In genomic region chr11:58958500-58958899, GRCh38 we compare ENCODE assay signal across 8 cellular contexts. TPM values are rescaled to one million over a fixed set of nuclear protein-coding genes. Genes with fewer than 3 reads are reported as not detected.
DNase-seq lines count a peak whose midpoint lies in the region; ATAC-seq and TF ChIP-seq lines count a peak whose summit lies in the region.

No MANE protein-coding gene starts in this region.

- ATAC-seq in GM18502 (IDR thresholded peaks at IDR 0.05; ENCODE audit: poor library complexity, unreplicated experiment) = peak; percentile 56
- peak; percentile 31 for ATAC-seq in activated T-helper 17 cell treated with anti-CD3 and anti-CD28 coated beads, Interleukin-2, amount 50 U/mL, for 72 hours (replicated peaks)
- peak; percentile 37 to 41 for ATAC-seq in lower lobe of right lung
- no peak for ATAC-seq in HG03135 (IDR thresholded peaks at IDR 0.05; ENCODE audit: unreplicated experiment)

- H3K27ac Mint-ChIP-seq in activated T-helper 17 cell treated with anti-CD3 and anti-CD28 coated beads, Interleukin-2, amount 50 U/mL, for 72 hours = no peak overlapping the region

- H3K4me3 ChIP-seq in AG04450 (ENCODE audit: low read depth, low read length) = no peak overlapping the region
- H3K4me3 ChIP-seq in Jurkat, Clone E6-1 (ENCODE audit: low read length) = no peak overlapping the region
- no peak overlapping the region for H3K4me3 ChIP-seq in lower lobe of right lung

- DNase-seq in AG04450 (ENCODE audit: low read depth, low spot score) (no peak), lower lobe of right lung (no peak), NK-92 (lab: John Stamatoyannopoulos, UW; ENCODE audit: unreplicated experiment) (no peak), putamen (ENCODE audit: low spot score) (no peak)
- peak; percentile 45 for DNase-seq in Jurkat, Clone E6-1 (ENCODE audit: low read depth, low spot score)

- H3K27me3 ChIP-seq in AG04450 (ENCODE audit: control insufficient read depth, insufficient read depth, low read length) = no peaks in the 10 kb centered on the region
- H3K27me3 ChIP-seq in lower lobe of right lung (ENCODE audit: low read depth) = peaks cover 5% of the 10 kb centered on the region

- CTCF ChIA-PET in AG04450 (lab: Charles Lee) = interaction anchor here (1.4 kb wide), 1 partner anchor 11 kb away, joined by 4 read pairs; no protein-coding TSS in a partner anchor

- H3K4me1 ChIP-seq in lower lobe of right lung = no peaks in the 10 kb centered on the region

- no peak overlapping the region for H3K4me3 Mint-ChIP-seq in activated T-helper 17 cell treated with anti-CD3 and anti-CD28 coated beads, Interleukin-2, amount 50 U/mL, for 72 hours

- intact Hi-C loops in lower lobe of right lung (cut with DNase I) = no loop called here

- POLR2A ChIA-PET in AG04450 (lab: Yijun Ruan, JAX) = interaction anchor here (0.6 kb wide), 1 partner anchor 1137 kb away, joined by 3 read pairs; no protein-coding TSS in a partner anchor

- no peaks in the 10 kb centered on the region for H3K36me3 Mint-ChIP-seq in activated T-helper 17 cell treated with anti-CD3 and anti-CD28 coated beads, Interleukin-2, amount 50 U/mL, for 72 hours (ENCODE audit: low read depth)

- peaks cover 26% of the 10 kb centered on the region for H3K27me3 Mint-ChIP-seq in activated T-helper 17 cell treated with anti-CD3 and anti-CD28 coated beads, Interleukin-2, amount 50 U/mL, for 72 hours

- peaks cover 5% of the 10 kb centered on the region for H3K4me1 Mint-ChIP-seq in activated T-helper 17 cell treated with anti-CD3 and anti-CD28 coated beads, Interleukin-2, amount 50 U/mL, for 72 hours

- H3K27ac ChIP-seq in AG04450 (ENCODE audit: low read depth, low read length) (no peak overlapping the region), lower lobe of right lung (no peak overlapping the region)

- TF ChIP-seq CTCF in AG04450 (IDR thresholded peaks at IDR 0.05; ENCODE audit: low read depth, low read length) (peak; percentile 31), lower lobe of right lung (IDR thresholded peaks at IDR 0.05) (peak; percentile 44)

- no peaks in the 10 kb centered on the region for H3K36me3 ChIP-seq in lower lobe of right lung

- no peaks in the 10 kb centered on the region for H3K9me3 Mint-ChIP-seq in activated T-helper 17 cell treated with anti-CD3 and anti-CD28 coated beads, Interleukin-2, amount 50 U/mL, for 72 hours

- H3K9me3 ChIP-seq in AG04450 (ENCODE audit: control insufficient read depth, insufficient read depth, low read length) (no peaks in the 10 kb centered on the region), lower lobe of right lung (no peaks in the 10 kb centered on the region)

RNA-seq across cellular contexts. Expression of gene GLYATL1, which starts 19.2 kb away (rescaled TPM):
- polyA plus RNA-seq in AG04450 (2011; rRNA removed) = 0.29 and 0.30 TPM in 2 replicates
- 0.37 and 0.74 TPM in 2 replicates for polyA minus RNA-seq in AG04450 (2011; rRNA and poly(A)+ RNA removed)
- polyA plus RNA-seq in Jurkat, Clone E6-1 (2012; ENCODE audit: insufficient read depth, insufficient read length) = not detected
- not detected for total RNA-seq in activated T-helper 17 cell treated with anti-CD3 and anti-CD28 coated beads, Interleukin-2, amount 50 U/mL, for 72 hours
- total RNA-seq in lower lobe of right lung = not detected
